Comparison of ENCODE assay signal across 9 cellular contexts in genomic region chr14:52175982-52176502, GRCh38.
DNase-seq lines count a peak whose midpoint lies in the region; ATAC-seq and TF ChIP-seq lines count a peak whose summit lies in the region.
"Had no signal": no experiment of that assay in that cellular context is flagged by ENCODE, and none has a peak within 500 bp of the region (broad histone marks: within the 10 kb centered on the region; RNA-seq: fewer than 3 reads in every experiment).

No MANE protein-coding gene starts in this region.

- H3K27me3 ChIP-seq in lower lobe of right lung (ENCODE audit: low read depth), result no peaks in the 10 kb centered on the region
- no peaks in the 10 kb centered on the region for H3K27me3 ChIP-seq in colonic mucosa

- H3K27ac ChIP-seq in lower lobe of right lung, result no peak overlapping the region
- no peak overlapping the region for H3K27ac ChIP-seq in colonic mucosa

- no peaks in the 10 kb centered on the region for H3K36me3 ChIP-seq in lower lobe of right lung
- H3K36me3 ChIP-seq in colonic mucosa, result no peaks in the 10 kb centered on the region

- no peak overlapping the region for H3K4me3 ChIP-seq in lower lobe of right lung
- no peak overlapping the region for H3K4me3 ChIP-seq in colonic mucosa

- POLR2A ChIA-PET in HEK293T (lab: Yijun Ruan, JAX), result no interaction called here

- H3K9me3 ChIP-seq in lower lobe of right lung (peaks cover 20% of the 10 kb centered on the region), colonic mucosa (peaks cover 6% of the 10 kb centered on the region)

- ATAC-seq in GM21423 (IDR thresholded peaks at IDR 0.05; ENCODE audit: unreplicated experiment) (peak; percentile 89), lower lobe of right lung (peak; percentile 66 to 76)

- DNase-seq in GF-D8 (lab: John Stamatoyannopoulos, UW) (peak; percentile 50), Kasumi-1 (lab: John Stamatoyannopoulos, UW) (peak; percentile 89 to 92), lower lobe of right lung (no peak), NCI-H2107 treated with DMSO at 0.1 percent for 48 hours (lab: John Stamatoyannopoulos, UW; ENCODE audit: unreplicated experiment) (no peak), HEK293T (ENCODE audit: extremely low spot score) (no peak), DMS153 (lab: John Stamatoyannopoulos, UW) (no peak), colonic mucosa (no peak)
- DNase-seq: NCI-H2171 had no signal

- intact Hi-C loops in lower lobe of right lung (cut with DNase I), result no loop called here
- intact Hi-C loops in colonic mucosa (cut with DNase I), result no loop called here

- CTCF ChIA-PET in HEK293T (lab: Yijun Ruan, JAX), result no interaction called here

- no peak overlapping the region for H3K9ac ChIP-seq in colonic mucosa (ENCODE audit: low read depth in 2 of 2, low read length in 2 of 2)

- TF ChIP-seq CTCF in lower lobe of right lung (IDR thresholded peaks at IDR 0.05) (no peak), colonic mucosa (IDR thresholded peaks at IDR 0.05) (no peak)

- H3K4me1 ChIP-seq in lower lobe of right lung (no peaks in the 10 kb centered on the region), colonic mucosa (no peaks in the 10 kb centered on the region)

TF ChIP-seq in HEK293T, 16 proteins besides CTCF, POLR2A, EP300 and RAD21:
- TF ChIP-seq SUZ12 (IDR thresholded peaks at IDR 0.05) (no peak), NFRKB (IDR thresholded peaks at IDR 0.05) (no peak)

Comparison
In these comparisons a context has a peak if more than half of its experiments do, and no peak if none do; other contexts are left out.
1. DNase-seq: peak in GF-D8 (single experiment) and Kasumi-1 (2 of 2); none in lower lobe of right lung (single experiment), NCI-H2107 treated with DMSO at 0.1 percent for 48 hours (single experiment), HEK293T (single experiment), DMS153 (single experiment) and colonic mucosa (single experiment).